ENCODE assay signal across 21 cellular contexts in genomic region chr5:1068204-1068894, GRCh38. TPM values are rescaled to one million over a fixed set of nuclear protein-coding genes. Genes with fewer than 3 reads are reported as not detected.
"Had no signal": no experiment of that assay in that cellular context is flagged by ENCODE, and none has a peak within 500 bp of the region (broad histone marks: within the 10 kb centered on the region; RNA-seq: fewer than 3 reads in every experiment).

No MANE protein-coding gene starts in this region.

- H3K4me1 ChIP-seq: adrenal gland, esophagus muscularis mucosa, suprapubic skin, upper lobe of right lung had no signal

- H3K27me3 ChIP-seq: adrenal gland, esophagus muscularis mucosa, suprapubic skin, upper lobe of right lung had no signal

- H3K27ac Mint-ChIP-seq: activated CD8-positive, alpha-beta memory T cell treated with anti-CD3 and anti-CD28 coated beads, Interleukin-2, amount 10 ng/mL, durations not matched to agents 7 days and 5 days; naive thymus-derived CD4-positive, alpha-beta T cell had no signal

- FAIRE-seq: colon, small intestine had no signal

- H3K9me3 Mint-ChIP-seq: activated naive CD4-positive, alpha-beta T cell treated with anti-CD3 and anti-CD28 coated beads, Interleukin-2, amount 50 U/mL, for 24 hours; naive thymus-derived CD4-positive, alpha-beta T cell had no signal

- H3K4me3 ChIP-seq: adrenal gland, esophagus muscularis mucosa, suprapubic skin, upper lobe of right lung had no signal

- H3K9ac ChIP-seq: SK-N-SH had no signal

- H3K36me3 Mint-ChIP-seq: activated CD8-positive, alpha-beta memory T cell treated with anti-CD3 and anti-CD28 coated beads, Interleukin-2, amount 10 ng/mL, durations not matched to agents 7 days and 5 days; activated naive CD4-positive, alpha-beta T cell treated with anti-CD3 and anti-CD28 coated beads, Interleukin-2, amount 50 U/mL, for 24 hours had no signal

- ATAC-seq: activated CD8-positive, alpha-beta memory T cell treated with anti-CD3 and anti-CD28 coated beads, Interleukin-2, amount 10 ng/mL, durations not matched to agents 7 days and 5 days; naive thymus-derived CD4-positive, alpha-beta T cell; stimulated activated naive CD8-positive, alpha-beta T cell treated with anti-CD3 and anti-CD28 coated beads, Interleukin-15, Interleukin-2, amounts not matched to agents 100 U/mL and 50 U/mL, for 24 hours had no signal

- DNase-seq: activated CD4-positive, alpha-beta T cell treated with anti-CD3 and anti-CD28 coated beads for 1 hour; activated CD4-positive, alpha-beta T cell treated with anti-CD3 and anti-CD28 coated beads, Interleukin-2, amount 50 U/mL, for 48 hours; activated CD8-positive, alpha-beta memory T cell treated with anti-CD3 and anti-CD28 coated beads, Interleukin-2, amount 10 ng/mL, durations not matched to agents 7 days and 5 days; activated effector memory CD4-positive, alpha-beta T cell treated with Interleukin-2 at 50 U/mL for 16 hours; activated T-cell treated with anti-CD3 and anti-CD28 coated beads, Interleukin-2, amount 50 U/mL, for 1 hour; adrenal gland; caudate nucleus; hypothalamus; kidney glomerular epithelial cell; naive thymus-derived CD4-positive, alpha-beta T cell; retina; SK-N-SH; small intestine; stimulated activated CD4-positive, alpha-beta T cell treated with anti-CD3 and anti-CD28 coated beads, Interleukin-4, amount 100 ng/mL, for 24 hours; stimulated activated naive CD8-positive, alpha-beta T cell treated with anti-CD3 and anti-CD28 coated beads, Interleukin-15, Interleukin-2, amounts not matched to agents 100 U/mL and 50 U/mL, for 24 hours; upper lobe of right lung had no signal

- H3K4me1 Mint-ChIP-seq: activated CD8-positive, alpha-beta memory T cell treated with anti-CD3 and anti-CD28 coated beads, Interleukin-2, amount 10 ng/mL, durations not matched to agents 7 days and 5 days; activated naive CD4-positive, alpha-beta T cell treated with anti-CD3 and anti-CD28 coated beads, Interleukin-2, amount 50 U/mL, for 24 hours had no signal

- H3K9me3 ChIP-seq: adrenal gland, esophagus muscularis mucosa, SK-N-SH, suprapubic skin, upper lobe of right lung had no signal

- H3K4me3 Mint-ChIP-seq: activated CD8-positive, alpha-beta memory T cell treated with anti-CD3 and anti-CD28 coated beads, Interleukin-2, amount 10 ng/mL, durations not matched to agents 7 days and 5 days; activated naive CD4-positive, alpha-beta T cell treated with anti-CD3 and anti-CD28 coated beads, Interleukin-2, amount 50 U/mL, for 24 hours; naive thymus-derived CD4-positive, alpha-beta T cell had no signal

- H3K27me3 Mint-ChIP-seq: activated CD8-positive, alpha-beta memory T cell treated with anti-CD3 and anti-CD28 coated beads, Interleukin-2, amount 10 ng/mL, durations not matched to agents 7 days and 5 days; activated naive CD4-positive, alpha-beta T cell treated with anti-CD3 and anti-CD28 coated beads, Interleukin-2, amount 50 U/mL, for 24 hours; naive thymus-derived CD4-positive, alpha-beta T cell had no signal

- H3K4me2 ChIP-seq: SK-N-SH had no signal

- H3K27ac ChIP-seq: adrenal gland, esophagus muscularis mucosa, suprapubic skin, upper lobe of right lung had no signal

RNA-seq across cellular contexts. Expression of gene NKD2, which starts 59.7 kb away (rescaled TPM):
- total RNA-seq: mononuclear cell had no signal
- polyA plus RNA-seq: naive thymus-derived CD4-positive, alpha-beta T cell; SK-N-SH had no signal
